Comparison of ENCODE assay signal across 29 cellular contexts in the genomic region with DNA sequence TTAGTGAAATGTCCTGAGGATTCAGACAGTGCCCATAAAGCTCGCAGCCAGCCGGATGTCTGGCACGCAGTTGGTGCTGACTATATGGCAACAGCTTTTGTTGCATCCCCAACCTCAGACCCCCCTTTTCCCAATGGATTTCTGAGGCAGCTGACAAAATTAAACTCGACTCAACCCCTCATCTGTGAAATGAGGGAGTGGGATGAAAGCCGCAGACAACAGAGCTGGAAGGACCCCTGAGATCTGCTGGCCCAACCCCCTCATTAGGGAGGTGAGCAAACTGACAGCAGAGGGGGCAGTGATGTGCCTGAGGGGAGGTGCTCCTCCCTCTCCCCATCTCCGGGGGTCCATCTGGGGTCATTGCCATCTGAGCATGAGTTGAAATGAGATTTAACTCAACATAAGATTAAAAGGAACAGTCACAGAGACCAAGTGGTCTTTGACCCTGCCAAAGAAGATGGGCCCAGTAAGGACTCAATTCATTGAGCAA. TPM values are rescaled to one million over a fixed set of nuclear protein-coding genes. Genes with fewer than 3 reads are reported as not detected.
"Had no signal": no experiment of that assay in that cellular context is flagged by ENCODE, and none has a peak within 500 bp of the region (broad histone marks: within the 10 kb centered on the region; RNA-seq: fewer than 3 reads in every experiment).

No MANE protein-coding gene starts in this region.

- H3K4me1 ChIP-seq: adrenal gland, ascending aorta, parathyroid adenoma, psoas muscle, right atrium auricular region, testis, transverse colon had no signal

- H3K36me3 Mint-ChIP-seq: activated naive CD8-positive, alpha-beta T cell treated with anti-CD3 and anti-CD28 coated beads for 36 hours had no signal

- H3K4me3 Mint-ChIP-seq: activated naive CD4-positive, alpha-beta T cell treated with anti-CD3 and anti-CD28 coated beads for 36 hours; activated naive CD8-positive, alpha-beta T cell treated with anti-CD3 and anti-CD28 coated beads for 36 hours; activated T-helper 1 cell treated with anti-CD3 and anti-CD28 coated beads, Interleukin-12 subunit alpha, Interleukin-12 subunit beta, Interleukin-2, Interleukin-4 antibody, amounts not matched to agents 30 ng/mL and 10 ng/mL and 1 ng/mL, durations not matched to agents 14 hours and 24 hours and 36 hours; dendritic cell treated with granulocyte-macrophage colony-stimulating factor and Interleukin-4, amounts not matched to agents 40 ng/mL and 50 ng/mL, for 4 days; nephron had no signal

- H3K27ac Mint-ChIP-seq: activated naive CD4-positive, alpha-beta T cell treated with anti-CD3 and anti-CD28 coated beads for 36 hours; activated naive CD8-positive, alpha-beta T cell treated with anti-CD3 and anti-CD28 coated beads for 36 hours; activated T-helper 1 cell treated with anti-CD3 and anti-CD28 coated beads, Interleukin-12 subunit alpha, Interleukin-12 subunit beta, Interleukin-2, Interleukin-4 antibody, amounts not matched to agents 30 ng/mL and 10 ng/mL and 1 ng/mL, durations not matched to agents 14 hours and 24 hours and 36 hours; dendritic cell treated with granulocyte-macrophage colony-stimulating factor and Interleukin-4, amounts not matched to agents 40 ng/mL and 50 ng/mL, for 4 days; nephron had no signal

- DNase-seq: activated CD4-positive, alpha-beta T cell treated with anti-CD3 and anti-CD28 coated beads for 48 hours; activated CD4-positive, alpha-beta T cell treated with anti-CD3 and anti-CD28 coated beads, Interleukin-2, amount 50 U/mL, for 48 hours; activated CD8-positive, alpha-beta memory T cell treated with anti-CD3 and anti-CD28 coated beads for 24 hours; activated effector memory CD4-positive, alpha-beta T cell treated with anti-CD3 and anti-CD28 coated beads, Interleukin-2, amount 50 U/mL, for 16 hours; activated naive CD4-positive, alpha-beta T cell treated with anti-CD3 and anti-CD28 coated beads for 36 hours; activated naive CD8-positive, alpha-beta T cell treated with anti-CD3 and anti-CD28 coated beads for 36 hours; activated T-cell treated with anti-CD3 and anti-CD28 coated beads, Interleukin-2, amount 50 U/mL, for 1 hour; adrenal gland; caudate nucleus; effector CD8-positive, alpha-beta T cell; left ventricle myocardium superior; occipital lobe; psoas muscle; stimulated activated CD4-positive, alpha-beta T cell treated with anti-CD3 and anti-CD28 coated beads, Interleukin-15, amount 100 ng/mL, for 24 hours; stimulated activated naive CD4-positive, alpha-beta T cell; T-helper 9 cell; testis; transverse colon; WERI-Rb-1 had no signal

- H3K27ac ChIP-seq: adrenal gland, ascending aorta, parathyroid adenoma, psoas muscle, right atrium auricular region, testis, transverse colon, WERI-Rb-1 had no signal

- H3K36me3 ChIP-seq: adrenal gland, ascending aorta, right atrium auricular region, transverse colon, WERI-Rb-1 had no signal

- H3K9me3 ChIP-seq: adrenal gland, ascending aorta, psoas muscle, right atrium auricular region, testis, transverse colon had no signal

- H3K27me3 ChIP-seq: adrenal gland, ascending aorta, right atrium auricular region, testis, transverse colon had no signal

- H3K4me1 Mint-ChIP-seq: activated naive CD8-positive, alpha-beta T cell treated with anti-CD3 and anti-CD28 coated beads for 36 hours had no signal

- ATAC-seq: activated CD4-positive, CD25-positive, alpha-beta regulatory T cell treated with anti-CD3 and anti-CD28 coated beads, Interleukin-2, amount 50 U/mL, for 24 hours; left ventricle myocardium superior; psoas muscle had no signal

- H3K4me3 ChIP-seq: adrenal gland, ascending aorta, psoas muscle, right atrium auricular region, testis, transverse colon had no signal

- H3K9me3 Mint-ChIP-seq: activated naive CD4-positive, alpha-beta T cell treated with anti-CD3 and anti-CD28 coated beads for 36 hours; activated naive CD8-positive, alpha-beta T cell treated with anti-CD3 and anti-CD28 coated beads for 36 hours; activated T-helper 1 cell treated with anti-CD3 and anti-CD28 coated beads, Interleukin-12 subunit alpha, Interleukin-12 subunit beta, Interleukin-2, Interleukin-4 antibody, amounts not matched to agents 30 ng/mL and 10 ng/mL and 1 ng/mL, durations not matched to agents 14 hours and 24 hours and 36 hours; dendritic cell treated with granulocyte-macrophage colony-stimulating factor and Interleukin-4, amounts not matched to agents 40 ng/mL and 50 ng/mL, for 4 days; nephron had no signal

RNA-seq across cellular contexts. Expression of gene NKAIN1, which starts 40.3 kb away (rescaled TPM):
- total RNA-seq: activated naive CD4-positive, alpha-beta T cell treated with anti-CD3 and anti-CD28 coated beads for 36 hours; activated naive CD8-positive, alpha-beta T cell treated with anti-CD3 and anti-CD28 coated beads for 36 hours; activated T-helper 1 cell treated with anti-CD3 and anti-CD28 coated beads, Interleukin-12 subunit alpha, Interleukin-12 subunit beta, Interleukin-2, Interleukin-4 antibody, amounts not matched to agents 30 ng/mL and 10 ng/mL and 1 ng/mL, durations not matched to agents 14 hours and 24 hours and 36 hours; ascending aorta; left ventricle myocardium superior; lung microvascular endothelial cell; mesenteric fat pad; right atrium auricular region; T-helper 1 cell treated with Interleukin-12 subunit alpha and Interleukin-12 subunit beta and Interleukin-4 antibody, amounts not matched to agents 30 ng/mL and 1 ng/mL, for 36 hours; transverse colon had no signal
